Comparison of ENCODE assay signal across 15 cellular contexts in genomic region chr5:81782811-81783210, GRCh38. TPM values are rescaled to one million over a fixed set of nuclear protein-coding genes. Genes with fewer than 3 reads are reported as not detected.
DNase-seq lines count a peak whose midpoint lies in the region; TF ChIP-seq lines count a peak whose summit lies in the region.
"Had no signal": no experiment of that assay in that cellular context is flagged by ENCODE, and none has a peak within 500 bp of the region (broad histone marks: within the 10 kb centered on the region; RNA-seq: fewer than 3 reads in every experiment).

No MANE protein-coding gene starts in this region.

- no peak overlapping the region for H3K27ac ChIP-seq in sigmoid colon

- H3K4me3 ChIP-seq in sigmoid colon: no peak overlapping the region
- H3K4me3 ChIP-seq: pancreas had no signal

- peak overlapping the region; percentile 25 for H3K4me3 Mint-ChIP-seq in glutamatergic neuron (ENCODE audit: unreplicated experiment)
- H3K4me3 Mint-ChIP-seq: activated naive CD8-positive, alpha-beta T cell treated with anti-CD3 and anti-CD28 coated beads, Interleukin-2, amount 50 U/mL, for 24 hours; CD8-positive, alpha-beta memory T cell had no signal

- TF ChIP-seq CTCF in glutamatergic neuron (IDR thresholded peaks at IDR 0.05; ENCODE audit: partially characterized antibody, unreplicated experiment) (no peak), sigmoid colon (IDR thresholded peaks at IDR 0.05) (no peak)

- no peaks in the 10 kb centered on the region for H3K9me3 Mint-ChIP-seq in glutamatergic neuron (ENCODE audit: unreplicated experiment)
- H3K9me3 Mint-ChIP-seq: activated naive CD8-positive, alpha-beta T cell treated with anti-CD3 and anti-CD28 coated beads, Interleukin-2, amount 50 U/mL, for 24 hours; CD8-positive, alpha-beta memory T cell had no signal

- no peak for TF ChIP-seq POLR2A in sigmoid colon (IDR thresholded peaks at IDR 0.05)

- no peaks in the 10 kb centered on the region for H3K36me3 ChIP-seq in sigmoid colon
- H3K36me3 ChIP-seq: pancreas had no signal

- H3K4me1 ChIP-seq in sigmoid colon: peaks cover 0 to 45% (median 37%) of the 10 kb centered on the region in 4 donors

- intact Hi-C loops in sigmoid colon (cut with DNase I): no loop called here

- DNase-seq in EH (ENCODE audit: low read depth) (peak; percentile 39), HCEC 1CT (peak; percentile 48), amniotic epithelial cell (ENCODE audit: low read depth) (peak; percentile 45), glutamatergic neuron (no peak), NCI-H187 treated with DMSO at 0.1 percent for 48 hours (lab: John Stamatoyannopoulos, UW) (no peak), sigmoid colon (no peak), middle frontal gyrus (ENCODE audit: extremely low spot score, low spot score) (no peak)
- DNase-seq: activated CD8-positive, alpha-beta memory T cell treated with anti-CD3 and anti-CD28 coated beads for 24 hours; activated naive CD8-positive, alpha-beta T cell treated with anti-CD3 and anti-CD28 coated beads, Interleukin-2, amount 50 U/mL, for 24 hours; CD8-positive, alpha-beta memory T cell; central memory CD4-positive, alpha-beta T cell; effector CD4-positive, alpha-beta T cell; NCI-H1930; stimulated activated CD4-positive, alpha-beta T cell treated with anti-CD3 and anti-CD28 coated beads, Interleukin-4, amount 100 ng/mL, for 1 hour had no signal

- no peaks in the 10 kb centered on the region for H3K27me3 ChIP-seq in sigmoid colon
- H3K27me3 ChIP-seq: pancreas had no signal

- TF ChIP-seq EP300 in sigmoid colon (IDR thresholded peaks at IDR 0.05): no peak

- H3K27me3 Mint-ChIP-seq in glutamatergic neuron (ENCODE audit: unreplicated experiment): no peaks in the 10 kb centered on the region
- H3K27me3 Mint-ChIP-seq: activated naive CD8-positive, alpha-beta T cell treated with anti-CD3 and anti-CD28 coated beads, Interleukin-2, amount 50 U/mL, for 24 hours had no signal

- peaks cover 21% of the 10 kb centered on the region for H3K4me1 Mint-ChIP-seq in glutamatergic neuron (ENCODE audit: low read depth, unreplicated experiment)

- no peaks in the 10 kb centered on the region for H3K9me3 ChIP-seq in sigmoid colon
- H3K9me3 ChIP-seq: pancreas had no signal

- H3K36me3 Mint-ChIP-seq in glutamatergic neuron (ENCODE audit: unreplicated experiment): no peaks in the 10 kb centered on the region
- H3K36me3 Mint-ChIP-seq: CD8-positive, alpha-beta memory T cell had no signal

- peak overlapping the region; percentile 74 for H3K27ac Mint-ChIP-seq in glutamatergic neuron (ENCODE audit: unreplicated experiment)
- H3K27ac Mint-ChIP-seq: activated naive CD8-positive, alpha-beta T cell treated with anti-CD3 and anti-CD28 coated beads, Interleukin-2, amount 50 U/mL, for 24 hours; CD8-positive, alpha-beta memory T cell had no signal

- WGBS in sigmoid colon, 2 donors: 79 to 85% methylated on average over 3 of the region's 3 CpGs

RNA-seq across cellular contexts. Expression of gene SSBP2, which starts 31.9 kb away (rescaled TPM):
- total RNA-seq in glutamatergic neuron (ENCODE audit: unreplicated experiment) (146 TPM), sigmoid colon (10 to 100 TPM; 68.7 to 89.2 (median 84.6) TPM)
- 10 to 100 TPM in 2 of 3 donors, 1 to 10 TPM in 1; 9.9 to 19.2 (median 14.1) TPM for polyA plus RNA-seq in sigmoid colon

Comparison
In these comparisons a context has a peak if more than half of its experiments do, and no peak if none do; other contexts are left out.
1. DNase-seq: peak in EH (single experiment), HCEC 1CT (single experiment) and amniotic epithelial cell (single experiment); none in glutamatergic neuron (single experiment), NCI-H187 treated with DMSO at 0.1 percent for 48 hours (single experiment), sigmoid colon (single experiment) and middle frontal gyrus (single experiment).